ENCODE assay signal across 19 cellular contexts in genomic region chr11:98069861-98070260, GRCh38.
"Had no signal": no experiment of that assay in that cellular context is flagged by ENCODE, and none has a peak within 500 bp of the region (broad histone marks: within the 10 kb centered on the region; RNA-seq: fewer than 3 reads in every experiment).

No MANE protein-coding gene starts in this region.

- DNase-seq: IMR-90, MM.1S, NCI-H1092 treated with DMSO at 0.1 percent for 48 hours, NCI-H1436, NCI-H187, NCI-H2029, NCI-H2081 treated with DMSO at 0.1 percent for 48 hours, NCI-H2171, NCI-H226, NCI-H446, NCI-H510A, NCI-H524 treated with DMSO at 0.1 percent for 48 hours, NCI-H69, NCI-H774, SHP77 treated with DMSO at 0.1 percent for 48 hours, SJCRH30 had no signal

- ATAC-seq: HepG2, SK-N-SH treated with all-trans-retinoic acid at 6 μM for 48 hours had no signal

- H3K36me3 ChIP-seq: SJCRH30 had no signal

- H3K9me3 ChIP-seq: SJCRH30 had no signal

- H3K4me3 ChIP-seq: SJCRH30 had no signal

- H3K27ac ChIP-seq: RWPE1, SJCRH30 had no signal

- H3K27me3 ChIP-seq: SJCRH30 had no signal

- H3K4me1 ChIP-seq: SJCRH30 had no signal
